Comparison of ENCODE assay signal across 8 cellular contexts in the genomic region with DNA sequence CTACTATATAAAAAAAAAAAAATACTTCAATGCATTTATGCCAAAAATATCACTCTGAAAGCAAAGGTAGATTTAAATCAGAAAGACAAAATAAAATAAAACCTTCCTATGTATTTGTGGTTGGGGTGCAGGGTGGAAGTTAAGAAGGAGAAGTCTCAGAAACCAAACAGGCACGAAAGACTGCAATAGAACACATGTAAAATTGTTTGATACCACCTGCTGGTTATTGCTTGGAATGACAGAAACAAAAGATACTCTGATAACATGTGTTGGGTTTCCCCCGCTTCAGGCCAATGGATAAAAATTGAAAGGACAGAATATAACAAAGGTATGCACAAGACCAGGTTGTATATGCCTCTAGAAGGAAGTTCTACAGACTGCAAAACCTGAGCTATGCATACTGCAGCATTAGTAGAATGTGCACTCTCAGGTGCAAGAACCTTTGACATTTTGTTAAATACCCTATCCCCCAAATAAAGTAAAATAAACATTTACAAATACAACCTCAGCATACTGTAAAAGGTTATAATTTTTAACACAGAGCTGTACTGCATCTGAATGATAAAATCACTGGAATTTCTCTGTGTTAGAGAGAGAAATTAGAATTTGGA.
DNase-seq lines count a peak whose midpoint lies in the region; ATAC-seq and TF ChIP-seq lines count a peak whose summit lies in the region.

No MANE protein-coding gene starts in this region.

- H3K36me3 ChIP-seq in psoas muscle (ENCODE audit: insufficient read depth in 1 of 2, low read depth in 1 of 2), result no peaks in the 10 kb centered on the region

- H3K36me3 Mint-ChIP-seq in chondrocyte (ENCODE audit: low read depth), result no peaks in the 10 kb centered on the region

- H3K27me3 Mint-ChIP-seq in chondrocyte (ENCODE audit: low read depth), result peaks cover 6% of the 10 kb centered on the region

- H3K27me3 ChIP-seq in psoas muscle (ENCODE audit: insufficient read depth in 3 of 3, low read length in 2 of 3), result no peaks in the 10 kb centered on the region

- H3K4me3 Mint-ChIP-seq in chondrocyte (ENCODE audit: unreplicated experiment), result no peak overlapping the region

- intact Hi-C loops in psoas muscle (cut with DNase I), result no loop called here

- no peaks in the 10 kb centered on the region for H3K4me1 ChIP-seq in psoas muscle

- H3K4me1 Mint-ChIP-seq in chondrocyte (ENCODE audit: low read depth), result no peaks in the 10 kb centered on the region

- TF ChIP-seq CTCF in chondrocyte (IDR thresholded peaks at IDR 0.05) (peak; percentile 76), psoas muscle (IDR thresholded peaks at IDR 0.05) (peak; percentile 5)

- H3K9me3 ChIP-seq in psoas muscle, result no peaks in the 10 kb centered on the region

- ATAC-seq in HG02798 (IDR thresholded peaks at IDR 0.05; ENCODE audit: poor library complexity, unreplicated experiment) (peak; percentile 92), psoas muscle (no peak), HG03108 (IDR thresholded peaks at IDR 0.05; ENCODE audit: unreplicated experiment) (no peak)

- no peaks in the 10 kb centered on the region for H3K9me3 Mint-ChIP-seq in chondrocyte (ENCODE audit: low read depth)

- H3K27ac ChIP-seq in psoas muscle, result no peak overlapping the region

- no peak overlapping the region for H3K27ac Mint-ChIP-seq in chondrocyte (ENCODE audit: unreplicated experiment)

- DNase-seq in NCI-H2171 treated with DMSO at 0.1 percent for 48 hours (lab: John Stamatoyannopoulos, UW) (peak; percentile 8), NCI-H2171 (lab: John Stamatoyannopoulos, UW) (no peak), NCI-H2081 treated with DMSO at 0.1 percent for 48 hours (lab: John Stamatoyannopoulos, UW) (peak; percentile 3), chondrocyte (ENCODE audit: low spot score) (no peak), psoas muscle (no peak), OCI-M2 (lab: John Stamatoyannopoulos, UW; ENCODE audit: unreplicated experiment) (no peak)

- 22 to 37% (median 25%) methylated on average over 2 of the region's 2 CpGs for WGBS in psoas muscle, 3 donors

- H3K4me3 ChIP-seq in psoas muscle, result no peak overlapping the region

Comparison
In these comparisons a context has a peak if more than half of its experiments do, and no peak if none do; other contexts are left out.
1. DNase-seq: peak in NCI-H2171 treated with DMSO at 0.1 percent for 48 hours (single experiment) and NCI-H2081 treated with DMSO at 0.1 percent for 48 hours (single experiment); none in NCI-H2171 (single experiment), chondrocyte (single experiment), psoas muscle (0 of 2) and OCI-M2 (single experiment).